Comparison of ENCODE assay signal across 20 cellular contexts in genomic region chr17:2682304-2682938, GRCh38. TPM values are rescaled to one million over a fixed set of nuclear protein-coding genes. Genes with fewer than 3 reads are reported as not detected.
DNase-seq lines count a peak whose midpoint lies in the region; ATAC-seq and TF ChIP-seq lines count a peak whose summit lies in the region.
"Had no signal": no experiment of that assay in that cellular context is flagged by ENCODE, and none has a peak within 500 bp of the region (broad histone marks: within the 10 kb centered on the region; RNA-seq: fewer than 3 reads in every experiment).

No MANE protein-coding gene starts in this region.

- no peak overlapping the region for H3K56ac ChIP-seq in IMR-90 (ENCODE audit: extremely low read depth, insufficient read depth, low read length)

- peak overlapping the region; percentile 3 for H3K27ac Mint-ChIP-seq in chondrocyte (ENCODE audit: unreplicated experiment)

- no TSS peak for BruUV-seq in IMR-90 (replicated peaks; lab: Mats Ljungman, UMichigan)

- no peak overlapping the region for H2AFZ ChIP-seq in IMR-90 (replicated peaks; ENCODE audit: low read length, poor library complexity)

- H4K8ac ChIP-seq in IMR-90 (ENCODE audit: low read depth in 2 of 2, low read length in 2 of 2), result no peak overlapping the region

- CTCF ChIA-PET in IMR-90 (lab: Yijun Ruan, JAX), result interaction anchor here (0.6 kb wide), 1 partner anchor 1701 kb away, joined by 3 read pairs; no protein-coding TSS in a partner anchor

- in situ Hi-C loops in IMR-90 (cut with MboI; ENCODE audit: low sequenced_read_pairs), result no loop called here

- no peak overlapping the region for H3K23ac ChIP-seq in IMR-90 (ENCODE audit: low read depth, low read length)

- no peak overlapping the region for H3K18ac ChIP-seq in IMR-90 (ENCODE audit: low read depth, low read length)

- no peak overlapping the region for H3K4me3 ChIP-seq in IMR-90 (ENCODE audit: insufficient read depth, low read depth, low read length)

- H3K79me1 ChIP-seq in IMR-90 (ENCODE audit: low read depth in 1 of 2, low read length in 2 of 2), result peaks cover 20 to 70% of the 10 kb centered on the region in 2 experiments; a peak in 3 of 4 replicates

- H4K20me1 ChIP-seq in IMR-90 (ENCODE audit: insufficient read depth, low read length), result peaks cover 56% of the 10 kb centered on the region

- TF ChIP-seq POLR2A in IMR-90 (IDR thresholded peaks at IDR 0.05; ENCODE audit: low read depth, low read length), result no peak

- TF ChIP-seq CTCF in IMR-90 (conservative IDR thresholded peaks at IDR 0.05; ENCODE audit: low read depth, low read length), result no peak
- no peak for TF ChIP-seq CTCF in chondrocyte (IDR thresholded peaks at IDR 0.05)

- no peak overlapping the region for H3K4me2 ChIP-seq in IMR-90 (ENCODE audit: low read depth, low read length)
- H3K4me2 ChIP-seq: KMS-11 had no signal

- no peak overlapping the region for H2AK9ac ChIP-seq in IMR-90 (replicated peaks; ENCODE audit: low read depth, low read length, poor library complexity)

- peaks cover 8% of the 10 kb centered on the region for H3K4me1 ChIP-seq in IMR-90 (ENCODE audit: control insufficient read depth, insufficient read depth, low read length)
- H3K4me1 ChIP-seq: BE2C had no signal

- no peak overlapping the region for H2BK5ac ChIP-seq in IMR-90 (ENCODE audit: low read depth, low read length, poor library complexity, severe bottlenecking)

- H4K91ac ChIP-seq in IMR-90 (ENCODE audit: insufficient read depth, low read depth, low read length), result no peak overlapping the region

- H3K4me1 Mint-ChIP-seq in chondrocyte (ENCODE audit: low read depth), result peaks cover 22% of the 10 kb centered on the region

- no peak overlapping the region for H3K9ac ChIP-seq in IMR-90 (ENCODE audit: low read depth, low read length)
- H3K9ac ChIP-seq: KMS-11 had no signal

- H2BK15ac ChIP-seq in IMR-90 (ENCODE audit: low read depth, low read length), result no peak overlapping the region

- DNase-seq in EH (ENCODE audit: low read depth) (peak; percentile 45), IMR-90 (peak; percentile 44), chondrocyte (ENCODE audit: low spot score) (no peak), superior temporal gyrus (ENCODE audit: extremely low spot score) (peak; percentile 53), nucleus accumbens (lab: John Stamatoyannopoulos, UW) (no peak)
- DNase-seq in effector CD4-positive, alpha-beta T cell, result no peak
- DNase-seq: BE2C; CD8-positive, alpha-beta memory T cell; DND-41; GF-D8; NCI-H1048; NCI-H1436 treated with DMSO at 0.1 percent for 48 hours; NCI-H2227 treated with DMSO at 0.1 percent for 48 hours; NCI-H524 had no signal

- H2AK5ac ChIP-seq in IMR-90 (ENCODE audit: low read depth, low read length), result no peak overlapping the region

- TF ChIP-seq RAD21 in IMR-90 (IDR thresholded peaks at IDR 0.05; ENCODE audit: low read length), result no peak

- dilution Hi-C loops in IMR-90 (cut with HindIII; ENCODE audit: low sequenced_read_pairs, unreplicated experiment), result no loop called here

- no peak overlapping the region for H2BK20ac ChIP-seq in IMR-90 (ENCODE audit: low read depth, low read length)

- no peak overlapping the region for H3K14ac ChIP-seq in IMR-90 (replicated peaks; ENCODE audit: low read depth, low read length)

- H3K4me3 Mint-ChIP-seq in chondrocyte (ENCODE audit: unreplicated experiment), result no peak overlapping the region
- H3K4me3 Mint-ChIP-seq: CD8-positive, alpha-beta memory T cell had no signal

- H2BK120ac ChIP-seq in IMR-90 (ENCODE audit: low read depth, low read length), result no peak overlapping the region

- peaks cover 38% of the 10 kb centered on the region for H3K36me3 Mint-ChIP-seq in chondrocyte (ENCODE audit: low read depth)

- no peak overlapping the region for H4K5ac ChIP-seq in IMR-90 (ENCODE audit: low read depth, low read length)

- peaks cover 16% of the 10 kb centered on the region for H3K9me1 ChIP-seq in IMR-90 (ENCODE audit: insufficient read depth, low read length)

- no CpG with 5 or more reads among the region's 3 CpGs for WGBS in IMR-90 (ENCODE audit: extremely low coverage in 2 of 2, insufficient read length in 1 of 2), 2 experiments

- no peaks in the 10 kb centered on the region for H3K9me3 ChIP-seq in IMR-90 (ENCODE audit: control insufficient read depth, insufficient read depth, low read length)
- H3K9me3 ChIP-seq: BE2C had no signal

- H3K27me3 Mint-ChIP-seq in chondrocyte (ENCODE audit: low read depth), result no peaks in the 10 kb centered on the region

- POLR2A ChIA-PET in IMR-90 (lab: Charles Lee; ENCODE audit: unreplicated experiment), result no interaction called here

- ATAC-seq in IMR-90 (ENCODE audit: low read depth), result peak; percentile 3; the same call in 1 of the 2 replicates
- no peak for ATAC-seq in HG03378 (IDR thresholded peaks at IDR 0.05; ENCODE audit: unreplicated experiment)
- ATAC-seq: HepG2, Panc1, Right ventricle myocardium inferior, SK-N-SH treated with all-trans-retinoic acid at 6 μM for 48 hours had no signal

- H3K36me3 ChIP-seq in IMR-90 (ENCODE audit: control insufficient read depth, insufficient read depth, low read length), result peaks cover 29% of the 10 kb centered on the region

- no peaks in the 10 kb centered on the region for H3K9me3 Mint-ChIP-seq in chondrocyte (ENCODE audit: low read depth)
- H3K9me3 Mint-ChIP-seq: CD8-positive, alpha-beta memory T cell had no signal

- no peak overlapping the region for H3K4ac ChIP-seq in IMR-90 (ENCODE audit: low read depth, low read length)

- intact Hi-C loops in IMR-90 (cut with micrococcal nuclease), result loop anchor here (5.0 kb wide), 1 partner anchor 260 kb away; no protein-coding TSS in a partner anchor

- H3K27me3 ChIP-seq in IMR-90 (ENCODE audit: control insufficient read depth, insufficient read depth, low read length), result no peaks in the 10 kb centered on the region
- H3K27me3 ChIP-seq: BE2C had no signal

- no peak overlapping the region for H3K27ac ChIP-seq in IMR-90 (ENCODE audit: insufficient read depth, low read length)
- H3K27ac ChIP-seq: KMS-11 had no signal

TF ChIP-seq in IMR-90, 13 proteins besides CTCF, POLR2A, EP300 and RAD21:
- TF ChIP-seq NFE2L2 (IDR thresholded peaks at IDR 0.05; ENCODE audit: low read depth, low read length), result no peak
- no peak for TF ChIP-seq USF2 (IDR thresholded peaks at IDR 0.05; ENCODE audit: low read depth, low read length)
- no peak for TF ChIP-seq BHLHE40 (IDR thresholded peaks at IDR 0.05; ENCODE audit: low read depth, low read length)
- no peak for TF ChIP-seq SMC3 (IDR thresholded peaks at IDR 0.05; ENCODE audit: low read depth, low read length)
- TF ChIP-seq MAFK (IDR thresholded peaks at IDR 0.05; ENCODE audit: low read depth, low read length), result no peak
- no peak for TF ChIP-seq RFX5 (IDR thresholded peaks at IDR 0.05; ENCODE audit: low read depth, low read length)
- TF ChIP-seq ELK1 (IDR thresholded peaks at IDR 0.05; ENCODE audit: borderline replicate concordance, low read depth, low read length), result no peak
- no peak for TF ChIP-seq CHD1 (IDR thresholded peaks at IDR 0.05; ENCODE audit: low read depth, low read length)
- TF ChIP-seq MXI1 (IDR thresholded peaks at IDR 0.05; ENCODE audit: borderline replicate concordance, low read depth, low read length), result no peak
- no peak for TF ChIP-seq RCOR1 (IDR thresholded peaks at IDR 0.05; ENCODE audit: insufficient replicate concordance, low read length)
- TF ChIP-seq CEBPB (IDR thresholded peaks at IDR 0.05; ENCODE audit: low read depth, low read length), result no peak
- no peak for TF ChIP-seq MAZ (IDR thresholded peaks at IDR 0.05; ENCODE audit: borderline replicate concordance, low read depth, low read length)
- no peak for TF ChIP-seq FOS (IDR thresholded peaks at IDR 0.05; ENCODE audit: low read depth, low read length)

RNA-seq across cellular contexts. Expression of gene CLUH, which starts 29.1 kb away (rescaled TPM):
- 12.5 and 12.9 TPM in 2 replicates for total RNA-seq in IMR-90 (2012; rRNA removed)
- 42.0 and 51.0 TPM in 2 replicates for polyA plus RNA-seq in IMR-90 (2012; rRNA removed)
- polyA plus RNA-seq in IMR-90 (2012; cell fraction: cytosol; rRNA removed), result 16.6 and 23.3 TPM in 2 replicates
- polyA plus RNA-seq in IMR-90 (2012; cell fraction: nucleus; rRNA removed; ENCODE audit: low replicate concordance), result 134 and 376 TPM in 2 replicates
- 30.8 to 36.6 TPM (median 36.0 TPM) in 3 replicates for total RNA-seq in chondrocyte

Comparison
In these comparisons a context has a peak if more than half of its experiments do, and no peak if none do; other contexts are left out.
1. DNase-seq: peak in EH (single experiment), IMR-90 (single experiment) and superior temporal gyrus (single experiment); none in chondrocyte (single experiment), nucleus accumbens (0 of 56) and effector CD4-positive, alpha-beta T cell (single experiment).